ENCODE assay signal across 10 cellular contexts in genomic region chr17:76539631-76540271, GRCh38. TPM values are rescaled to one million over a fixed set of nuclear protein-coding genes. Genes with fewer than 3 reads are reported as not detected.
DNase-seq lines count a peak whose midpoint lies in the region; ATAC-seq, FAIRE-seq and TF ChIP-seq lines count a peak whose summit lies in the region.
"Had no signal": no experiment of that assay in that cellular context is flagged by ENCODE, and none has a peak within 500 bp of the region (broad histone marks: within the 10 kb centered on the region; RNA-seq: fewer than 3 reads in every experiment).

A gene with protein sequence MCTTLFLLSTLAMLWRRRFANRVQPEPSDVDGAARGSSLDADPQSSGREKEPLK (plus strand): TSS chr17:76540044. CDS start chr17:76540142, 98 bp downstream.

- H3K27ac ChIP-seq in mammary epithelial cell (ENCODE audit: insufficient read depth, low read depth, low read length) (peak within 1 kb of the TSS; percentile 34), right lobe of liver (no peak within 1 kb of the TSS), thymus (ENCODE audit: low read depth) (no peak within 1 kb of the TSS)
- H3K27ac ChIP-seq: SK-N-MC had no signal

- DNase-seq in HTR-8/SVneo (ENCODE audit: insufficient read length, low spot score) (no peak), mammary epithelial cell (no peak), right lobe of liver (no peak), OCI-M2 (lab: John Stamatoyannopoulos, UW; ENCODE audit: unreplicated experiment) (no peak), DMS79 (lab: John Stamatoyannopoulos, UW) (no peak), NCI-H1105 treated with DMSO at 0.1 percent for 48 hours (lab: John Stamatoyannopoulos, UW) (no peak), NCI-H1092 (lab: John Stamatoyannopoulos, UW) (no peak)

- H3K27me3 ChIP-seq in mammary epithelial cell (ENCODE audit: insufficient read depth, low read length) (no peaks in the 10 kb centered on the region), right lobe of liver (no peaks in the 10 kb centered on the region), thymus (ENCODE audit: control insufficient read depth, insufficient read depth) (peaks cover 56% of the 10 kb centered on the region)

- peak; percentile 46 for FAIRE-seq in HTR-8/SVneo (lab: Jason Lieb, UNC)
- FAIRE-seq: endometrium had no signal

- no peaks in the 10 kb centered on the region for H3K9me3 ChIP-seq in mammary epithelial cell (replicated peaks; ENCODE audit: insufficient read depth, low read length)
- H3K9me3 ChIP-seq in right lobe of liver: no peaks in the 10 kb centered on the region
- H3K9me3 ChIP-seq in thymus (ENCODE audit: control insufficient read depth): no peaks in the 10 kb centered on the region

- peak within 1 kb of the TSS; percentile 97 for H3K4me2 ChIP-seq in mammary epithelial cell (ENCODE audit: insufficient read depth, low read depth, low read length)

- H3K36me3 ChIP-seq in mammary epithelial cell (ENCODE audit: insufficient read depth, low read length) (no peaks in the 10 kb centered on the region), right lobe of liver (no peaks in the 10 kb centered on the region), thymus (ENCODE audit: control insufficient read depth, insufficient read depth) (no peaks in the 10 kb centered on the region)

- ATAC-seq in right lobe of liver: no peak

- H3K4me3 ChIP-seq in mammary epithelial cell (replicated peaks in 1 of 3; ENCODE audit: insufficient read depth in 1 of 3, low read depth in 2 of 3, low read length in 3 of 3) (peak within 1 kb of the TSS in 2 of 3 experiments; percentile 36 to 40), right lobe of liver (peak within 1 kb of the TSS in 2 of 3 donors; percentile 26 to 35), thymus (ENCODE audit: low read length) (no peak within 1 kb of the TSS)
- H3K4me3 ChIP-seq: SK-N-MC had no signal

- BruUV-seq in mammary epithelial cell (replicated peaks; lab: Mats Ljungman, UMichigan): no TSS peak

- H3K9ac ChIP-seq in mammary epithelial cell (ENCODE audit: insufficient read depth, low read length): peak within 1 kb of the TSS; percentile 52

- in situ Hi-C loops in mammary epithelial cell (cut with MboI; ENCODE audit: low sequenced_read_pairs in 2 of 2): no loop called here

- 80% methylated on average over 18 of the region's 22 CpGs for WGBS in mammary epithelial cell (ENCODE audit: low coverage, missing lambda C conversion rate)
- WGBS in right lobe of liver (ENCODE audit: insufficient coverage, low coverage, low lambda C conversion rate, missing lambda C conversion rate): 100% methylated on average over 2 of the region's 22 CpGs
- WGBS in thymus: 90% methylated on average over 22 of the region's 22 CpGs

- no peaks in the 10 kb centered on the region for H4K20me1 ChIP-seq in mammary epithelial cell (ENCODE audit: insufficient read depth, low read length)

- TF ChIP-seq CTCF in mammary epithelial cell (conservative IDR thresholded peaks at IDR 0.05 in 1 of 2, IDR thresholded peaks at IDR 0.05 in 1 of 2; ENCODE audit: extremely low read depth in 1 of 2, insufficient read depth in 1 of 2, low read depth in 1 of 2, low read length in 2 of 2) (no peak), right lobe of liver (IDR thresholded peaks at IDR 0.05) (no peak)

- dilution Hi-C loops in mammary epithelial cell (cut with HindIII; ENCODE audit: low sequenced_read_pairs): loop anchor here (5.0 kb wide), 1 partner anchor 88 kb away; no protein-coding TSS in a partner anchor

- peak within 1 kb of the TSS; percentile 81 for H2AFZ ChIP-seq in mammary epithelial cell (ENCODE audit: low read depth, low read length)

- H3K79me2 ChIP-seq in mammary epithelial cell (ENCODE audit: insufficient read depth, low read length): no peaks in the 10 kb centered on the region

- intact Hi-C loops in mammary epithelial cell (cut with micrococcal nuclease): loop anchor here (1.0 kb wide), 1 partner anchor 7 kb away; no protein-coding TSS in a partner anchor
- intact Hi-C loops in right lobe of liver (cut with DNase I): no loop called here

- H3K4me1 ChIP-seq in mammary epithelial cell (ENCODE audit: insufficient read depth, low read length) (peaks cover 32% of the 10 kb centered on the region), right lobe of liver (peaks cover 0 to 21% (median 3%) of the 10 kb centered on the region in 4 donors), thymus (ENCODE audit: control insufficient read depth, insufficient read depth, low read length) (peaks cover 4% of the 10 kb centered on the region)

- CTCF ChIA-PET in mammary epithelial cell (lab: Charles Lee; ENCODE audit: low non-redundant PET): interaction anchor here (1.5 kb wide), 1 partner anchor 16 kb away, joined by 5 read pairs; no protein-coding TSS in a partner anchor

- no peak for TF ChIP-seq POLR2A in right lobe of liver (IDR thresholded peaks at IDR 0.05)

RNA-seq across cellular contexts. Expression of the gene that starts here (rescaled TPM):
- total RNA-seq in mammary epithelial cell (1 to 10 TPM in 1 of 2 donors, under 1 TPM in 1; 0.66 to 1.2 TPM), right lobe of liver (1 to 10 TPM in 1 of 6 experiments, under 1 TPM in 2, not detected in 3; 0.12 to 1.3 (median 0.22) TPM)
- polyA plus RNA-seq in mammary epithelial cell (0.71 TPM), thymus (16.8 TPM)
- polyA minus RNA-seq in mammary epithelial cell: not detected

Comparison
In these comparisons a context has a peak if more than half of its experiments do, and no peak if none do; other contexts are left out.
1. RNA of the gene that starts here (polyA plus RNA-seq): 16.8 TPM in thymus (single experiment); 0.71 TPM in mammary epithelial cell (single experiment); every median in the first group is over 10 times any median in the second.